1 cellular context compared by ENCODE assay signal in the genomic region with DNA sequence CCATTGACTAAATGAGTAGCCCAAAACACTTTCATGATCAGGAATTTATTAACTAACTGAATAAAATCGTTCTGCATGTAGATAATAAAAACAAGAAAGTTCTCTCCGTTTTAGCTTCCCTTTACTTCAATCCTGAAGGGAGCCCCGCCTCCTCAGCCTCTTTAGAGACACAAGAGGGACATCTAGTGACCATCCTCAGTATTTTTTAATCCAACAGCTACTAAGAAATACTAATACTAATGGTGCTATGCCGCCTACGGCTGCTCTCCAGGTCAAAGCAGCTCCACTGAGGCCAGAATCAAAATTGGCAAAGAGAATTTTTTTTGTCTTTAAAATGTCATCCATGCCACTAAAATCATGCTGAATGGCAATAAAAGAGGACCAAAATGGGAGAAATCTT.
TF ChIP-seq lines count a peak whose summit lies in the region.

No MANE protein-coding gene starts in this region.

TF ChIP-seq in K562, 482 proteins besides CTCF, POLR2A, EP300 and RAD21 (continued from another document):
- TF ChIP-seq, protein P1, sequence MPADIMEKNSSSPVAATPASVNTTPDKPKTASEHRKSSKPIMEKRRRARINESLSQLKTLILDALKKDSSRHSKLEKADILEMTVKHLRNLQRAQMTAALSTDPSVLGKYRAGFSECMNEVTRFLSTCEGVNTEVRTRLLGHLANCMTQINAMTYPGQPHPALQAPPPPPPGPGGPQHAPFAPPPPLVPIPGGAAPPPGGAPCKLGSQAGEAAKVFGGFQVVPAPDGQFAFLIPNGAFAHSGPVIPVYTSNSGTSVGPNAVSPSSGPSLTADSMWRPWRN (IDR thresholded peaks at IDR 0.05; ENCODE audit: low read depth), result no peak
